ENCODE assay signal across 8 cellular contexts in the genomic region with DNA sequence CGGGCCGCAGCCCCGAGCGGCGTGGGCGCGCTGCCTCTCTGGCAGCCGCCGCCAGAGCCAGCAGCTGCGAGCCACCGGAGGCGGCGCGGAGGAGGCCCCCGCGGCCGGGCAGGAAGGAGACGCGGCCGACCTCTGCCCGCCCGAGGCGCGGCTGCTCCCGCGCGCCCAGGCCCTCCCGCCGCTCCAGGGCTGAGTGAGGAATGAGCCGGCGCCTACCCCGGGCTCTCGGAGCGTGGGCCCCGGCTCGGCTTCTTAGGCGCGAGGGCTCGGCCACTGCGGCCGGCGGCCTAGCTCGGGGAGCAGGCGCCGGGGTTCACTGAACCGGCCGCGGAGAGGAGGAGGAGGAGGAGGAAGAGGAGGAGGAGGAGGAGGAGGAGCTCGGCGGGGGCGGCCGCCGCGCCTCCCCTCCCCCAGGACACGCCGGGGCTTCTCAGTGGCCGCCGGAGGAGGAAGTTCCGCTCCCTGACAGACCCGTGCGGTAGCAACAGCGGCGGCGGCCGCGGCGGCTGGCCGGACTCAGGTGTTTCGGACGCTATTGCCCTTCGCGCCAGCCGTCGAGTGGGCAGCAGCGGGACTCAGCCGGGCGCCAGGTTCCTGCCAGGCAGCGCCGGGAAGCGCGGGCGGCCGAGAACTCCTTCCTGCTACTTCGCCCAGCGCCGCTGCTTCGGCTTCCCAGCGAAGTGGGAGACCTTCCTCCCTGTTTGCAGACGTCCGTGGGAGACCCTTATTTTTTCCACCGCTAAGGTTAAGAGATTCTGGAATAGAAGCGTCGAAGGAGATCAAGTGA. TPM values are rescaled to one million over a fixed set of nuclear protein-coding genes. Genes with fewer than 3 reads are reported as not detected.
DNase-seq lines count a peak whose midpoint lies in the region; ATAC-seq and TF ChIP-seq lines count a peak whose summit lies in the region.

Gene MAN1A2, plus strand, starts transcription at position 468 of the 787 bp plus-strand sequence. CDS start 735 bp downstream, outside the sequence.

- ATAC-seq in GM18519 (IDR thresholded peaks at IDR 0.05; ENCODE audit: low FRiP score, unreplicated experiment) (peak; percentile 36), HG03039 (IDR thresholded peaks at IDR 0.05; ENCODE audit: unreplicated experiment) (peak; percentile 60)

- no peaks in the 10 kb centered on the region for H3K9me3 ChIP-seq in A673 (ENCODE audit: low read depth, low read length, poor library complexity, severe bottlenecking)
- no peaks in the 10 kb centered on the region for H3K9me3 ChIP-seq in colonic mucosa

- no TSS peak for BruUV-seq in A673 (replicated peaks; lab: Mats Ljungman, UMichigan)

- H3K27ac ChIP-seq in A673 (ENCODE audit: low read depth, low read length, poor library complexity, severe bottlenecking) (peak within 1 kb of the TSS; percentile 87), colonic mucosa (peak within 1 kb of the TSS; percentile 100)

- DNase-seq in A673 (ENCODE audit: low spot score): peak; percentile 76
- DNase-seq in NCI-H446 (lab: John Stamatoyannopoulos, UW): peak; percentile 54 to 78
- peak; percentile 74 for DNase-seq in activated CD4-positive, alpha-beta T cell treated with anti-CD3 and anti-CD28 coated beads for 48 hours
- peak; percentile 93 for DNase-seq in colonic mucosa
- DNase-seq in left kidney (ENCODE audit: low read depth, low spot score): peak; percentile 93
- peak; percentile 68 for DNase-seq in stimulated activated CD4-positive, alpha-beta T cell treated with anti-CD3 and anti-CD28 coated beads, Interleukin-2, amount 100 ng/mL, for 4 hours (ENCODE audit: low read depth)

- no peaks in the 10 kb centered on the region for H3K36me3 ChIP-seq in A673 (ENCODE audit: insufficient read depth, low read length, poor library complexity, severe bottlenecking)
- H3K36me3 ChIP-seq in colonic mucosa: no peaks in the 10 kb centered on the region

- intact Hi-C loops in A673 (cut with micrococcal nuclease; ENCODE audit: unreplicated experiment): no loop called here
- intact Hi-C loops in colonic mucosa (cut with DNase I): no loop called here

- H3K27me3 ChIP-seq in A673 (replicated peaks; ENCODE audit: insufficient read depth, low read depth, low read length, poor library complexity) (no peaks in the 10 kb centered on the region), colonic mucosa (no peaks in the 10 kb centered on the region)

- peak within 1 kb of the TSS; percentile 94 to 97 for H3K9ac ChIP-seq in colonic mucosa (ENCODE audit: low read depth in 2 of 2, low read length in 2 of 2)

- H3K4me3 ChIP-seq in A673 (ENCODE audit: low read depth, low read length, poor library complexity, severe bottlenecking) (peak within 1 kb of the TSS; percentile 83), colonic mucosa (peak within 1 kb of the TSS; percentile 92)

- TF ChIP-seq CTCF in A673 (conservative IDR thresholded peaks at IDR 0.05; ENCODE audit: low read depth, low read length) (no peak), colonic mucosa (IDR thresholded peaks at IDR 0.05) (no peak)

- POLR2A ChIA-PET in A673 (lab: Charles Lee; ENCODE audit: low non-redundant PET): no interaction called here

- H3K4me1 ChIP-seq in A673 (ENCODE audit: insufficient read depth, low read length, poor library complexity, severe bottlenecking): peaks cover 14% of the 10 kb centered on the region
- peaks cover 3% of the 10 kb centered on the region for H3K4me1 ChIP-seq in colonic mucosa

- CTCF ChIA-PET in A673 (lab: Charles Lee): no interaction called here

RNA-seq across cellular contexts. Expression of gene MAN1A2, which starts in this region (rescaled TPM):
- total RNA-seq in A673 (2021) (27.4 and 31.8 TPM in 2 replicates), colonic mucosa (10 to 100 TPM; 27.9 to 35.7 TPM)

Comparison
In these comparisons a context has a peak if more than half of its experiments do, and no peak if none do; other contexts are left out.
1. Peak in every context shown above with its lines: DNase-seq, ATAC-seq, H3K4me3 ChIP-seq and H3K27ac ChIP-seq.